In genomic region chr11:111000400-111001090, GRCh38 we compare ENCODE assay signal across 2 cellular contexts.
TF ChIP-seq lines count a peak whose summit lies in the region.

No MANE protein-coding gene starts in this region.

TF ChIP-seq in SK-N-SH, 30 proteins besides CTCF, POLR2A, EP300 and RAD21 (continued from another document):
- TF ChIP-seq REST (IDR thresholded peaks at IDR 0.05; ENCODE audit: low read depth, low read length) = no peak
- no peak for TF ChIP-seq JUND (IDR thresholded peaks at IDR 0.05)
- no peak for TF ChIP-seq POLR2AphosphoS5 (IDR thresholded peaks at IDR 0.05; ENCODE audit: low read depth, low read length)
- no peak for TF ChIP-seq YY1 (IDR thresholded peaks at IDR 0.05; ENCODE audit: low read depth)
- TF ChIP-seq USF1 (IDR thresholded peaks at IDR 0.05; ENCODE audit: borderline replicate concordance, low read depth) = no peak
- no peak for TF ChIP-seq TCF12 (IDR thresholded peaks at IDR 0.05)
- TF ChIP-seq GABPA (IDR thresholded peaks at IDR 0.05; ENCODE audit: low read depth) = no peak
- TF ChIP-seq ZBTB33 (IDR thresholded peaks at IDR 0.05; ENCODE audit: borderline replicate concordance, low read depth) = no peak
- no peak for TF ChIP-seq TAF1 (IDR thresholded peaks at IDR 0.05; ENCODE audit: borderline replicate concordance, low read depth, low read length)

TF ChIP-seq in SK-N-SH treated with all-trans-retinoic acid at 6 μM for 48 hours, 23 proteins besides CTCF, POLR2A, EP300 and RAD21 (continued from another document):
- TF ChIP-seq CSRNP3 (CRISPR knock-in tag; IDR thresholded peaks at IDR 0.05) (no peak), ARNTL (CRISPR knock-in tag; IDR thresholded peaks at IDR 0.05; ENCODE audit: borderline replicate concordance, low read depth) (no peak), ZNF70 (CRISPR knock-in tag; IDR thresholded peaks at IDR 0.05) (no peak), SNAI2 (CRISPR knock-in tag; IDR thresholded peaks at IDR 0.05) (no peak), OSR1 (CRISPR knock-in tag; IDR thresholded peaks at IDR 0.05) (no peak), PATZ1 (CRISPR knock-in tag; IDR thresholded peaks at IDR 0.05; ENCODE audit: borderline replicate concordance) (no peak), ESRRG (CRISPR knock-in tag; IDR thresholded peaks at IDR 0.05) (no peak)
